In the genomic region with DNA sequence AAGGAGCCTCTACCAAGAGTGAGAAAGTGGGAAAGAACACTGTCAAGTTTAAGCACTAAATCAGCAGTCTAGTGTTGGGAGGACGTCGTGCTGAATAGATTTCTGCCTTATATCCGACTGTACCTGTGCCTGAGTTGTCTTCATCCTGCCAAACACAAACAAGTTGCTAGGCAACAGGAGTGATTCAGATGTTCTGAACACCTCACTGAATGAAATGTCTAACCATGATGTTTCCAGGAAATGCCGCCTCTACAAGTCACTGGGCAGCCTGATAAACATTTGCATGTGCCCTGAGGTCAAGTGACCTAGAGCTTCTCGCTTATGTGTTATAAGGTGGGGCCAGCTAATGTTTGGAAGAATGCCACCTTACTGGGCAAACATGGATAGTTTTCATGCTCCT, we compare ENCODE assay signal across 10 cellular contexts. TPM values are rescaled to one million over a fixed set of nuclear protein-coding genes. Genes with fewer than 3 reads are reported as not detected.
A peak's percentile ranks its signal among the peaks of the same experiment; 100 is the strongest.
DNase-seq lines count a peak whose midpoint lies in the region; ATAC-seq, FAIRE-seq and TF ChIP-seq lines count a peak whose summit lies in the region.
"Had no signal": no experiment of that assay in that cellular context is flagged by ENCODE, and none has a peak within 500 bp of the region (broad histone marks: within the 10 kb centered on the region; RNA-seq: fewer than 3 reads in every experiment).

No MANE protein-coding gene starts in this region.

- H3K36me3 ChIP-seq in left lung, result peaks cover 0 to 16% of the 10 kb centered on the region in 2 donors
- H3K36me3 ChIP-seq in tibial nerve, result peaks cover 0 to 31% (median 0%) of the 10 kb centered on the region in 3 donors

- TF ChIP-seq EP300 in tibial nerve (IDR thresholded peaks at IDR 0.05), result no peak

- H3K4me3 ChIP-seq in left lung, result no peak overlapping the region
- H3K4me3 ChIP-seq in tibial nerve, result no peak overlapping the region
- H3K4me3 ChIP-seq: GM12878 had no signal

- no peak for TF ChIP-seq POLR2A in tibial nerve (IDR thresholded peaks at IDR 0.05)
- no peak for TF ChIP-seq POLR2A in GM12892 (IDR thresholded peaks at IDR 0.05; ENCODE audit: low read depth, low read length)

- DNase-seq in DMS53 (lab: John Stamatoyannopoulos, UW) (peak; percentile 90), HT-29 (ENCODE audit: low spot score) (peak; percentile 93), amniotic epithelial cell (ENCODE audit: low read depth) (peak; percentile 94), left lung (peak in 1 of 2 donors; percentile 39), tibial nerve (ENCODE audit: low spot score in 2 of 2) (no peak), GM12892 (ENCODE audit: insufficient read length) (no peak), hippocampal formation (lab: John Stamatoyannopoulos, UW) (no peak), GM19239 (ENCODE audit: insufficient read length, low spot score) (no peak)
- DNase-seq: stimulated activated naive B cell treated with anti-CD40 and anti-IgM and Interleukin-4, amounts not matched to agents 10 μg/mL and 1 μg/mL and 100 μg/mL, for 72 hours had no signal

- no peaks in the 10 kb centered on the region for H3K9me3 ChIP-seq in left lung
- H3K9me3 ChIP-seq in tibial nerve, result no peaks in the 10 kb centered on the region

- FAIRE-seq in GM12892 (lab: Jason Lieb, UNC) (no peak), GM19239 (lab: Jason Lieb, UNC) (no peak)
- FAIRE-seq: GM12878 had no signal

- TF ChIP-seq CTCF in left lung (IDR thresholded peaks at IDR 0.05), result no peak
- no peak for TF ChIP-seq CTCF in tibial nerve (IDR thresholded peaks at IDR 0.05)

- peak; percentile 76 for ATAC-seq in left lung
- ATAC-seq: GM12878 had no signal

- H3K4me1 ChIP-seq in left lung (peaks cover 0 to 19% of the 10 kb centered on the region in 2 donors), tibial nerve (peaks cover 0 to 17% (median 0%) of the 10 kb centered on the region in 4 donors)

- intact Hi-C loops in left lung (cut with DNase I), result no loop called here

- WGBS in tibial nerve, 2 donors, result 76 to 91% methylated on average over 5 of the region's 5 CpGs

- H3K27ac ChIP-seq in left lung (peak overlapping the region in 1 of 2 donors; percentile 62), tibial nerve (no peak overlapping the region)

- H3K27me3 ChIP-seq in left lung, result no peaks in the 10 kb centered on the region
- H3K27me3 ChIP-seq in tibial nerve, result no peaks in the 10 kb centered on the region

RNA-seq across cellular contexts. Expression of a gene that starts 37.9 kb away (rescaled TPM):
- total RNA-seq in HT-29 (2014; rRNA removed; shearing (Covaris generic)), result 88.1 and 133 TPM in 2 replicates
- 100 to 1,000 TPM in 1 of 2 donors, 10 to 100 TPM in 1; 88.8 to 106 TPM for total RNA-seq in left lung
- total RNA-seq in tibial nerve, result 100 to 1,000 TPM in 2 of 4 donors, 10 to 100 TPM in 2; 76.6 to 179 (median 127) TPM
- not detected for polyA plus RNA-seq in GM12892 (2012; ENCODE audit: missing spikeins)

Comparison
In these comparisons a context has a peak if more than half of its experiments do, and no peak if none do; other contexts are left out.
1. DNase-seq: peak in DMS53 (single experiment), HT-29 (single experiment) and amniotic epithelial cell (single experiment); none in tibial nerve (0 of 2), GM12892 (single experiment), hippocampal formation (0 of 2) and GM19239 (single experiment).